11 cellular contexts compared by ENCODE assay signal in genomic region chr14:21486640-21487087, GRCh38. TPM values are rescaled to one million over a fixed set of nuclear protein-coding genes. Genes with fewer than 3 reads are reported as not detected.
DNase-seq lines count a peak whose midpoint lies in the region; TF ChIP-seq lines count a peak whose summit lies in the region.
"Had no signal": no experiment of that assay in that cellular context is flagged by ENCODE, and none has a peak within 500 bp of the region (broad histone marks: within the 10 kb centered on the region; RNA-seq: fewer than 3 reads in every experiment).

No MANE protein-coding gene starts in this region.

- 78 to 87% (median 81%) methylated on average over 1 of the region's 1 CpG for WGBS in stomach, 5 donors
- WGBS in testis, 2 donors = 86 to 93% methylated on average over 1 of the region's 1 CpG

- intact Hi-C loops in stomach (cut with DNase I; ENCODE audit: low total_unique reads) = no loop called here
- intact Hi-C loops in testis (cut with DNase I; ENCODE audit: low total_unique reads) = no loop called here

- TF ChIP-seq CTCF in BJ (IDR thresholded peaks at IDR 0.05; ENCODE audit: insufficient read depth, low read depth, low read length) (no peak), stomach (IDR thresholded peaks at IDR 0.05) (no peak), testis (IDR thresholded peaks at IDR 0.05) (no peak)

- POLR2A ChIA-PET in BJ (lab: Charles Lee) = interaction anchor here (0.6 kb wide), 1 partner anchor 1835 kb away, joined by 6 read pairs; the partner anchor contains the start of gene PABPN1

- H3K27me3 ChIP-seq in BJ (ENCODE audit: control insufficient read depth, insufficient read depth, low read length) (no peaks in the 10 kb centered on the region), stomach (no peaks in the 10 kb centered on the region), testis (no peaks in the 10 kb centered on the region)
- H3K27me3 ChIP-seq: pancreas had no signal

- DNase-seq in BJ (ENCODE audit: low read depth) (peak; percentile 93), LHCN-M2 (ENCODE audit: low read depth) (peak; percentile 60), dedifferentiated amniotic fluid mesenchymal stem cell (ENCODE audit: extremely low spot score) (peak; percentile 89), non-pigmented ciliary epithelial cell (ENCODE audit: low read depth) (peak; percentile 78), GM19238 (ENCODE audit: insufficient read length, low spot score) (no peak), stomach (no peak), testis (no peak)
- DNase-seq: activated naive CD4-positive, alpha-beta T cell treated with anti-CD3 and anti-CD28 coated beads, Interleukin-2, amount 10 ng/mL, durations not matched to agents 7 days and 5 days; left colon; NCI-H2227 treated with DMSO at 0.1 percent for 48 hours; pancreas had no signal

- H3K4me3 ChIP-seq in BJ (ENCODE audit: low read depth, low read length) (no peak overlapping the region), stomach (no peak overlapping the region), testis (no peak overlapping the region)
- H3K4me3 ChIP-seq: pancreas had no signal

- CTCF ChIA-PET in BJ (lab: Yijun Ruan, JAX) = interaction anchor here (3.8 to 4.8 kb wide), 2 partner anchors 10 to 12 kb away, joined by 14 to 22 read pairs; partner anchors contain the start of genes RAB2B and TOX4

- TF ChIP-seq EP300 in stomach (IDR thresholded peaks at IDR 0.05) = no peak

- no peak overlapping the region for H3K27ac ChIP-seq in stomach
- no peak overlapping the region for H3K27ac ChIP-seq in testis
- H3K27ac ChIP-seq: pancreas had no signal

- peaks cover 0 to 3% (median 0%) of the 10 kb centered on the region in 4 donors for H3K4me1 ChIP-seq in stomach
- no peaks in the 10 kb centered on the region for H3K4me1 ChIP-seq in testis
- H3K4me1 ChIP-seq: pancreas had no signal

- H3K9me3 ChIP-seq in stomach (no peaks in the 10 kb centered on the region), testis (no peaks in the 10 kb centered on the region)
- H3K9me3 ChIP-seq: pancreas had no signal

- H3K36me3 ChIP-seq in BJ (ENCODE audit: control insufficient read depth, insufficient read depth, low read length) = peaks cover 8% of the 10 kb centered on the region
- H3K36me3 ChIP-seq in stomach = peaks cover 39 to 79% (median 61%) of the 10 kb centered on the region in 4 donors
- H3K36me3 ChIP-seq in testis (ENCODE audit: low read depth, missing control alignments) = no peaks in the 10 kb centered on the region

- TF ChIP-seq POLR2A in stomach (IDR thresholded peaks at IDR 0.05) (no peak), testis (IDR thresholded peaks at IDR 0.05) (no peak)

RNA-seq across cellular contexts. Expression of gene TOX4, which starts 9.7 kb away (rescaled TPM):
- polyA plus RNA-seq in BJ (2011; rRNA removed) = 105 and 141 TPM in 2 replicates
- polyA minus RNA-seq in BJ (2011; rRNA and poly(A)+ RNA removed) = 80.1 and 123 TPM in 2 replicates
- total RNA-seq in LHCN-M2 (2014; rRNA removed) = 30.7 and 44.7 TPM in 2 replicates
- polyA plus RNA-seq in LHCN-M2 (2012) = 69.9 TPM
- total RNA-seq in stomach = 100 to 1,000 TPM in 1 of 5 donors, 10 to 100 TPM in 3, 1 to 10 TPM in 1; 8.4 to 102 (median 55.4) TPM
- polyA plus RNA-seq in stomach = 10 to 100 TPM; 17.5 to 29.9 (median 18.7) TPM
- 10 to 100 TPM; 64.4 to 72.6 TPM for total RNA-seq in testis
- polyA plus RNA-seq in testis (ENCODE audit: insufficient read depth, low read depth, low replicate concordance) = 120 TPM

RNA-seq across cellular contexts. Expression of gene RAB2B, which starts 9.9 kb away (rescaled TPM):
- 20.3 and 29.9 TPM in 2 replicates for polyA plus RNA-seq in BJ (2011; rRNA removed)
- 11.9 and 14.3 TPM in 2 replicates for polyA minus RNA-seq in BJ (2011; rRNA and poly(A)+ RNA removed)
- 36.5 and 39.9 TPM in 2 replicates for total RNA-seq in LHCN-M2 (2014; rRNA removed)
- polyA plus RNA-seq in LHCN-M2 (2012) = 15.5 TPM
- 10 to 100 TPM; 11.3 to 38.6 (median 32.1) TPM for total RNA-seq in stomach
- polyA plus RNA-seq in stomach = 10 to 100 TPM in 1 of 3 donors, 1 to 10 TPM in 2; 6.1 to 14.9 (median 7.0) TPM
- 10 to 100 TPM; 32.9 to 40.1 TPM for total RNA-seq in testis
- polyA plus RNA-seq in testis (ENCODE audit: insufficient read depth, low read depth, low replicate concordance) = 36.4 TPM

RNA-seq across cellular contexts. Expression of gene METTL3, which starts 24.5 kb away (rescaled TPM):
- polyA plus RNA-seq in BJ (2011; rRNA removed) (52.3 and 63.3 TPM in 2 replicates), stomach (10 to 100 TPM in 2 of 3 donors, 1 to 10 TPM in 1; 8.6 to 44.6 (median 20.7) TPM), testis (ENCODE audit: insufficient read depth, low read depth, low replicate concordance) (81.1 TPM)
- 43.9 and 77.6 TPM in 2 replicates for polyA minus RNA-seq in BJ (2011; rRNA and poly(A)+ RNA removed)
- total RNA-seq in LHCN-M2 (2014; rRNA removed) (74.3 and 85.0 TPM in 2 replicates), stomach (10 to 100 TPM; 18.7 to 84.3 (median 63.8) TPM), testis (10 to 100 TPM; 65.7 to 66.3 TPM)
- 26.7 TPM for polyA plus RNA-seq in LHCN-M2 (2012)

RNA-seq across cellular contexts. Expression of gene CHD8, which starts 30.7 kb away (rescaled TPM):
- polyA plus RNA-seq in BJ (2011; rRNA removed) (16.8 and 25.4 TPM in 2 replicates), stomach (10 to 100 TPM; 13.6 to 25.7 (median 16.0) TPM), testis (ENCODE audit: insufficient read depth, low read depth, low replicate concordance) (67.3 TPM)
- polyA minus RNA-seq in BJ (2011; rRNA and poly(A)+ RNA removed) = 69.2 and 83.3 TPM in 2 replicates
- total RNA-seq in LHCN-M2 (2014; rRNA removed) (49.1 and 50.1 TPM in 2 replicates), stomach (100 to 1,000 TPM in 1 of 5 donors, 10 to 100 TPM in 4; 28.0 to 117 (median 62.8) TPM), testis (10 to 100 TPM; 82.8 to 87.4 TPM)
- polyA plus RNA-seq in LHCN-M2 (2012) = 32.5 TPM

RNA-seq across cellular contexts. Expression of gene SALL2, which starts 39.5 kb away (rescaled TPM):
- 4.0 and 7.2 TPM in 2 replicates for polyA plus RNA-seq in BJ (2011; rRNA removed)
- polyA minus RNA-seq in BJ (2011; rRNA and poly(A)+ RNA removed) = 8.1 and 8.2 TPM in 2 replicates
- 3.5 and 7.1 TPM in 2 replicates for total RNA-seq in LHCN-M2 (2014; rRNA removed)
- 4.1 TPM for polyA plus RNA-seq in LHCN-M2 (2012)
- total RNA-seq in stomach = 10 to 100 TPM in 1 of 5 donors, 1 to 10 TPM in 2, not detected in 2; 3.3 to 15.2 (median 6.5) TPM
- polyA plus RNA-seq in stomach = 1 to 10 TPM; 2.5 to 3.1 (median 2.7) TPM
- total RNA-seq in testis = 1 to 10 TPM; 4.1 to 5.0 TPM
- polyA plus RNA-seq in testis (ENCODE audit: insufficient read depth, low read depth, low replicate concordance) = 5.5 TPM

Comparison
In these comparisons a context has a peak if more than half of its experiments do, and no peak if none do; other contexts are left out.
1. DNase-seq: peak in BJ (single experiment), LHCN-M2 (single experiment), dedifferentiated amniotic fluid mesenchymal stem cell (single experiment) and non-pigmented ciliary epithelial cell (single experiment); none in GM19238 (single experiment), stomach (single experiment) and testis (single experiment).